In genomic region chr7:21261627-21262564, GRCh38 we compare ENCODE assay signal across 8 cellular contexts.
A peak's percentile ranks its signal among the peaks of the same experiment; 100 is the strongest.
DNase-seq lines count a peak whose midpoint lies in the region; ATAC-seq, FAIRE-seq and TF ChIP-seq lines count a peak whose summit lies in the region.

No MANE protein-coding gene starts in this region.

- H3K9me3 ChIP-seq in vagina: no peaks in the 10 kb centered on the region

- no peak overlapping the region for H3K4me3 ChIP-seq in vagina

- H3K27ac ChIP-seq in vagina: no peak overlapping the region

- DNase-seq in D721Med (ENCODE audit: insufficient read length, low spot score) (no peak), HTR-8/SVneo (ENCODE audit: insufficient read length, low spot score) (peak; percentile 42), RPMI8226 (peak; percentile 40), iris pigment epithelial cell (ENCODE audit: low read depth) (peak; percentile 50), vagina (ENCODE audit: extremely low spot score in 2 of 2) (no peak)
- peak; percentile 73 for DNase-seq in activated effector memory CD4-positive, alpha-beta T cell treated with anti-CD3 and anti-CD28 coated beads, Interleukin-2, amount 50 U/mL, for 16 hours
- peak; percentile 15 for DNase-seq in stimulated activated CD8-positive, alpha-beta memory T cell treated with anti-CD3 and anti-CD28 coated beads, Interleukin-12 subunit alpha, Interleukin-12 subunit beta, amount 100 ng/mL, for 1 hour (ENCODE audit: low read depth)

- H3K36me3 ChIP-seq in vagina: no peaks in the 10 kb centered on the region

- H3K27me3 ChIP-seq in vagina: no peaks in the 10 kb centered on the region

- intact Hi-C loops in vagina (cut with DNase I): no loop called here

- peak; percentile 88 for ATAC-seq in GM19455 (IDR thresholded peaks at IDR 0.05; ENCODE audit: unreplicated experiment)

- peak; percentile 44 for TF ChIP-seq CTCF in D721Med (IDR thresholded peaks at IDR 0.05; ENCODE audit: insufficient read depth, missing control alignments)
- TF ChIP-seq CTCF in vagina (IDR thresholded peaks at IDR 0.05): no peak

- TF ChIP-seq POLR2A in vagina (IDR thresholded peaks at IDR 0.05): no peak

- no peak for FAIRE-seq in D721Med (lab: Jason Lieb, UNC)
- peak; percentile 16 for FAIRE-seq in HTR-8/SVneo (lab: Jason Lieb, UNC)

- H3K4me1 ChIP-seq in vagina: no peaks in the 10 kb centered on the region

Comparison
In these comparisons a context has a peak if more than half of its experiments do, and no peak if none do; other contexts are left out.
1. DNase-seq: peak in HTR-8/SVneo (single experiment), RPMI8226 (single experiment), activated effector memory CD4-positive, alpha-beta T cell treated with anti-CD3 and anti-CD28 coated beads, Interleukin-2, amount 50 U/mL, for 16 hours (single experiment), iris pigment epithelial cell (single experiment) and stimulated activated CD8-positive, alpha-beta memory T cell treated with anti-CD3 and anti-CD28 coated beads, Interleukin-12 subunit alpha, Interleukin-12 subunit beta, amount 100 ng/mL, for 1 hour (single experiment); none in D721Med (single experiment) and vagina (0 of 2).